ENCODE assay signal across 2 cellular contexts in genomic region chr18:12885500-12885899, GRCh38.
TF ChIP-seq lines count a peak whose summit lies in the region.

No MANE protein-coding gene starts in this region.

TF ChIP-seq in HCT116, 20 proteins besides CTCF, POLR2A, EP300 and RAD21 (continued from another document):
- TF ChIP-seq YY1 (IDR thresholded peaks at IDR 0.05; ENCODE audit: extremely low read depth, insufficient replicate concordance, low read depth, low read length) (no peak), CBX3 (IDR thresholded peaks at IDR 0.05; ENCODE audit: low read depth) (no peak), EZH2 (IDR thresholded peaks at IDR 0.05) (no peak), ELF1 (IDR thresholded peaks at IDR 0.05; ENCODE audit: borderline replicate concordance, low read depth) (no peak)
- TF ChIP-seq, protein P1, sequence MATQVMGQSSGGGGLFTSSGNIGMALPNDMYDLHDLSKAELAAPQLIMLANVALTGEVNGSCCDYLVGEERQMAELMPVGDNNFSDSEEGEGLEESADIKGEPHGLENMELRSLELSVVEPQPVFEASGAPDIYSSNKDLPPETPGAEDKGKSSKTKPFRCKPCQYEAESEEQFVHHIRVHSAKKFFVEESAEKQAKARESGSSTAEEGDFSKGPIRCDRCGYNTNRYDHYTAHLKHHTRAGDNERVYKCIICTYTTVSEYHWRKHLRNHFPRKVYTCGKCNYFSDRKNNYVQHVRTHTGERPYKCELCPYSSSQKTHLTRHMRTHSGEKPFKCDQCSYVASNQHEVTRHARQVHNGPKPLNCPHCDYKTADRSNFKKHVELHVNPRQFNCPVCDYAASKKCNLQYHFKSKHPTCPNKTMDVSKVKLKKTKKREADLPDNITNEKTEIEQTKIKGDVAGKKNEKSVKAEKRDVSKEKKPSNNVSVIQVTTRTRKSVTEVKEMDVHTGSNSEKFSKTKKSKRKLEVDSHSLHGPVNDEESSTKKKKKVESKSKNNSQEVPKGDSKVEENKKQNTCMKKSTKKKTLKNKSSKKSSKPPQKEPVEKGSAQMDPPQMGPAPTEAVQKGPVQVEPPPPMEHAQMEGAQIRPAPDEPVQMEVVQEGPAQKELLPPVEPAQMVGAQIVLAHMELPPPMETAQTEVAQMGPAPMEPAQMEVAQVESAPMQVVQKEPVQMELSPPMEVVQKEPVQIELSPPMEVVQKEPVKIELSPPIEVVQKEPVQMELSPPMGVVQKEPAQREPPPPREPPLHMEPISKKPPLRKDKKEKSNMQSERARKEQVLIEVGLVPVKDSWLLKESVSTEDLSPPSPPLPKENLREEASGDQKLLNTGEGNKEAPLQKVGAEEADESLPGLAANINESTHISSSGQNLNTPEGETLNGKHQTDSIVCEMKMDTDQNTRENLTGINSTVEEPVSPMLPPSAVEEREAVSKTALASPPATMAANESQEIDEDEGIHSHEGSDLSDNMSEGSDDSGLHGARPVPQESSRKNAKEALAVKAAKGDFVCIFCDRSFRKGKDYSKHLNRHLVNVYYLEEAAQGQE (IDR thresholded peaks at IDR 0.05; ENCODE audit: low read depth), result no peak

TF ChIP-seq in SK-N-SH, 30 proteins besides CTCF, POLR2A, EP300 and RAD21 (continued from another document):
- TF ChIP-seq, protein P2, sequence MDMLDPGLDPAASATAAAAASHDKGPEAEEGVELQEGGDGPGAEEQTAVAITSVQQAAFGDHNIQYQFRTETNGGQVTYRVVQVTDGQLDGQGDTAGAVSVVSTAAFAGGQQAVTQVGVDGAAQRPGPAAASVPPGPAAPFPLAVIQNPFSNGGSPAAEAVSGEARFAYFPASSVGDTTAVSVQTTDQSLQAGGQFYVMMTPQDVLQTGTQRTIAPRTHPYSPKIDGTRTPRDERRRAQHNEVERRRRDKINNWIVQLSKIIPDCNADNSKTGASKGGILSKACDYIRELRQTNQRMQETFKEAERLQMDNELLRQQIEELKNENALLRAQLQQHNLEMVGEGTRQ (IDR thresholded peaks at IDR 0.05; ENCODE audit: borderline replicate concordance, low read depth, low read length), result no peak
- TF ChIP-seq YY1 (IDR thresholded peaks at IDR 0.05; ENCODE audit: low read depth) (no peak), NFIC (IDR thresholded peaks at IDR 0.05; ENCODE audit: borderline replicate concordance) (no peak), FOXJ3 (CRISPR knock-in tag; IDR thresholded peaks at IDR 0.05) (no peak), EZH2phosphoT487 (IDR thresholded peaks at IDR 0.05; ENCODE audit: borderline replicate concordance, low read depth) (no peak), MXI1 (IDR thresholded peaks at IDR 0.05; ENCODE audit: low read depth, low read length) (no peak), RFX5 (IDR thresholded peaks at IDR 0.05; ENCODE audit: low read length) (no peak), RCOR1 (IDR thresholded peaks at IDR 0.05; ENCODE audit: low read length) (no peak), POLR2AphosphoS5 (IDR thresholded peaks at IDR 0.05; ENCODE audit: low read depth, low read length) (no peak), ELF1 (IDR thresholded peaks at IDR 0.05) (no peak), TAF1 (IDR thresholded peaks at IDR 0.05; ENCODE audit: borderline replicate concordance, low read depth, low read length) (no peak), SIN3A (IDR thresholded peaks at IDR 0.05; ENCODE audit: borderline replicate concordance, low read depth, low read length) (no peak), JUND (IDR thresholded peaks at IDR 0.05) (no peak), USF1 (IDR thresholded peaks at IDR 0.05; ENCODE audit: borderline replicate concordance, low read depth) (no peak), FOSL2 (IDR thresholded peaks at IDR 0.05; ENCODE audit: borderline replicate concordance, low read depth) (no peak), IRF3 (IDR thresholded peaks at IDR 0.05; ENCODE audit: low read depth, low read length) (no peak), GABPA (IDR thresholded peaks at IDR 0.05; ENCODE audit: low read depth) (no peak), MAX (IDR thresholded peaks at IDR 0.05; ENCODE audit: low read depth) (no peak)
- TF ChIP-seq, protein P3, sequence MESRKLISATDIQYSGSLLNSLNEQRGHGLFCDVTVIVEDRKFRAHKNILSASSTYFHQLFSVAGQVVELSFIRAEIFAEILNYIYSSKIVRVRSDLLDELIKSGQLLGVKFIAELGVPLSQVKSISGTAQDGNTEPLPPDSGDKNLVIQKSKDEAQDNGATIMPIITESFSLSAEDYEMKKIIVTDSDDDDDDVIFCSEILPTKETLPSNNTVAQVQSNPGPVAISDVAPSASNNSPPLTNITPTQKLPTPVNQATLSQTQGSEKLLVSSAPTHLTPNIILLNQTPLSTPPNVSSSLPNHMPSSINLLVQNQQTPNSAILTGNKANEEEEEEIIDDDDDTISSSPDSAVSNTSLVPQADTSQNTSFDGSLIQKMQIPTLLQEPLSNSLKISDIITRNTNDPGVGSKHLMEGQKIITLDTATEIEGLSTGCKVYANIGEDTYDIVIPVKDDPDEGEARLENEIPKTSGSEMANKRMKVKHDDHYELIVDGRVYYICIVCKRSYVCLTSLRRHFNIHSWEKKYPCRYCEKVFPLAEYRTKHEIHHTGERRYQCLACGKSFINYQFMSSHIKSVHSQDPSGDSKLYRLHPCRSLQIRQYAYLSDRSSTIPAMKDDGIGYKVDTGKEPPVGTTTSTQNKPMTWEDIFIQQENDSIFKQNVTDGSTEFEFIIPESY (IDR thresholded peaks at IDR 0.05; ENCODE audit: borderline replicate concordance, low read depth), result no peak
TF ChIP-seq in SK-N-SH: peak in this region for 0.
